In the genomic region with DNA sequence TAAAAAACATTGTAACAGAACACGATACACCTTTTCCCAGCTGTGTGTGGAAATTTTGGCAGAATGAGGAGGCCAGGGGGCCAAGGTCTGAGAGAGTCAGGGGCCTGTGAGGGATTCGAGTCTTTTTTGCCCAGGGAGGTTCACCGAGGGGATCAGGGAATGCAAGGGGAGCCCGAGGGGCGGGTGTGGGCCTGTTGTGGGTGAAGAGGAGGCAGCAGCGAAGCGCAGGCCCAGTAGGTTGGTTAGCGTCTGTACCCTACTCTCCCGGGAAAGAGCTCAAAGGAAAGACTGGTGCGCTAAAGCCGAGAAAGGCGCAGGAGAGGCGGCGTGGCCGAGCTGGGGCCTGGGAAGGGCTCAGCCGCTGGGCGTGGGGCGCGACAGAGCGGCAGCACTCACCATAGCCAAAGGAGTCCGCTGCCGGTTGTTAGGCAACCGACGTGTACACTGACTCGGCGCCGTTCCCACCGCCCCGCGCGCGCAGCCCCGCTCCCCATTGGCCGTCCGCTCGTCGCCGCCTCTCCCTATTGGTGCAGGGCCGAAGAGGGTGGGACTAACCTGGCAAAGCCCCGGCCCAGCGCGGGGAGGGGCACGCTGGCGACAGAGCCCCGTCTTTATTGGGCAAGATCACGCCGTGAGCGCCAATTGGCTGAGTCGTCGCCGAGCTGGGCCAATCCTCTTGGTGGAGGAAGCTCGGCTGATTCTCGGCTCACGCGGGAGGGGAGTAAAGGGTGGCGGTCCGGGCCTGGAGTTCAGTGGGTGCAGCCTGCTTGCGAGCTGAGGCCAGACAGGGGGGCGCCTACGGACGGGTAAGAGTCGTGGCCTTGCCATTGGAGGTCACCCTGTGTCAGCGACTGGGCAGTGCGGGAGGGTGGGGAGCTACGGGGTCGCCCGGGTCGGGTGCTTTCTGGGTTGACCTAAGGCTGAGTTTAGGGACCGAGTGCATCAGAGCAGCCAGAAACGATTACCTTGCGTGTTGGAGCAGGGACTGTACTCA, we compare ENCODE assay signal across 8 cellular contexts. TPM values are rescaled to one million over a fixed set of nuclear protein-coding genes. Genes with fewer than 3 reads are reported as not detected.
A peak's percentile ranks its signal among the peaks of the same experiment; 100 is the strongest.
DNase-seq lines count a peak whose midpoint lies in the region; ATAC-seq and TF ChIP-seq lines count a peak whose summit lies in the region.

CETN2 (minus strand) TSS at position 446 of the 994 bp plus-strand sequence; CDS start at position 399, 47 bp downstream.
NSDHL (plus strand) TSS at position 752 of the 994 bp plus-strand sequence. CDS start 15,262 bp downstream, outside the sequence.

- CTCF ChIA-PET in CD8-positive, alpha-beta T cell (lab: Charles Lee), result interaction anchor here (0.6 kb wide), 1 partner anchor 681 kb away, joined by 3 read pairs; no protein-coding TSS in a partner anchor

- H3K4me3 ChIP-seq in CD8-positive, alpha-beta T cell (ENCODE audit: low read depth, low read length), result peak within 1 kb of the TSS; percentile 85
- H3K4me3 ChIP-seq in effector memory CD4-positive, alpha-beta T cell (ENCODE audit: insufficient read depth, low read depth, low read length, poor library complexity, severe bottlenecking), result peak within 1 kb of the TSS; percentile 58

- H3K27ac Mint-ChIP-seq in CD8-positive, alpha-beta T cell, result peak within 1 kb of the TSS; percentile 91

- DNase-seq in CD8-positive, alpha-beta T cell, result peak; percentile 87 to 94 (median 91)
- DNase-seq in HS-27A (ENCODE audit: low read depth) (peak; percentile 77), NK-92 (lab: John Stamatoyannopoulos, UW; ENCODE audit: unreplicated experiment) (peak; percentile 76), lung microvascular endothelial cell (ENCODE audit: low read depth in 2 of 2) (peak; percentile 96 to 97)
- DNase-seq in activated CD8-positive, alpha-beta memory T cell treated with anti-CD3 and anti-CD28 coated beads for 24 hours, result peak; percentile 93
- peak; percentile 86 to 92 (median 91) for DNase-seq in effector memory CD4-positive, alpha-beta T cell
- peak; percentile 82 to 89 (median 84) for DNase-seq in stimulated activated CD4-positive, alpha-beta T cell treated with anti-CD3 and anti-CD28 coated beads, TNF-alpha, amount 100 ng/mL, for 48 hours (ENCODE audit: low read depth in 3 of 3)

- H3K4me3 Mint-ChIP-seq in CD8-positive, alpha-beta T cell, result peak within 1 kb of the TSS; percentile 96

- H3K27ac ChIP-seq in CD8-positive, alpha-beta T cell (ENCODE audit: low read depth, low read length), result peak within 1 kb of the TSS; percentile 88
- peak within 1 kb of the TSS; percentile 69 for H3K27ac ChIP-seq in effector memory CD4-positive, alpha-beta T cell (ENCODE audit: insufficient read depth, low read length, poor library complexity, severe bottlenecking)

- TF ChIP-seq CTCF in CD8-positive, alpha-beta T cell (IDR thresholded peaks at IDR 0.05), result no peak

- peaks cover 32% of the 10 kb centered on the region for H3K4me1 Mint-ChIP-seq in CD8-positive, alpha-beta T cell (ENCODE audit: low read depth)

- intact Hi-C loops in CD8-positive, alpha-beta T cell (cut with DNase I, micrococcal nuclease), result loop anchor here (2.0 to 10.0 kb wide), 3 partner anchors 110 to 1436 kb away; partner anchors contain the start of genes HAUS7 (in 2 of the 2) and VMA21 (in 1 of the 2)

- no peaks in the 10 kb centered on the region for H3K27me3 Mint-ChIP-seq in CD8-positive, alpha-beta T cell (ENCODE audit: low read depth)

- peaks cover 18% of the 10 kb centered on the region for H3K4me1 ChIP-seq in CD8-positive, alpha-beta T cell (ENCODE audit: insufficient read depth, low read length)
- H3K4me1 ChIP-seq in effector memory CD4-positive, alpha-beta T cell (ENCODE audit: control insufficient read depth, insufficient read depth, low read length, poor library complexity, severe bottlenecking), result peaks cover 4% of the 10 kb centered on the region

- POLR2A ChIA-PET in CD8-positive, alpha-beta T cell (lab: Charles Lee), result no interaction called here

- no peaks in the 10 kb centered on the region for H3K9me3 Mint-ChIP-seq in CD8-positive, alpha-beta T cell

- H3K27me3 ChIP-seq in CD8-positive, alpha-beta T cell (ENCODE audit: insufficient read depth, low read length), result no peaks in the 10 kb centered on the region
- H3K27me3 ChIP-seq in effector memory CD4-positive, alpha-beta T cell (replicated peaks; ENCODE audit: control insufficient read depth, insufficient read depth, low read length, poor library complexity, severe bottlenecking), result no peaks in the 10 kb centered on the region

- peak; percentile 97 for ATAC-seq in CD8-positive, alpha-beta T cell
- peak; percentile 98 for ATAC-seq in GM19467 (IDR thresholded peaks at IDR 0.05; ENCODE audit: unreplicated experiment)

- H3K36me3 ChIP-seq in CD8-positive, alpha-beta T cell (ENCODE audit: insufficient read depth, low read length), result no peaks in the 10 kb centered on the region
- no peaks in the 10 kb centered on the region for H3K36me3 ChIP-seq in effector memory CD4-positive, alpha-beta T cell (ENCODE audit: control insufficient read depth, insufficient read depth, low read length)

- H3K36me3 Mint-ChIP-seq in CD8-positive, alpha-beta T cell, result peaks cover 28% of the 10 kb centered on the region

- H3K9me3 ChIP-seq in CD8-positive, alpha-beta T cell (ENCODE audit: low read length), result no peaks in the 10 kb centered on the region
- H3K9me3 ChIP-seq in effector memory CD4-positive, alpha-beta T cell (ENCODE audit: control insufficient read depth, low read length), result no peaks in the 10 kb centered on the region

RNA-seq across cellular contexts. Expression of gene CETN2, which starts in this region (rescaled TPM):
- 1 to 10 TPM; 3.9 to 4.9 TPM for total RNA-seq in CD8-positive, alpha-beta T cell
- total RNA-seq in lung microvascular endothelial cell, result 14.6 and 15.9 TPM in 2 replicates

RNA-seq across cellular contexts. Expression of gene NSDHL, which starts in this region (rescaled TPM):
- total RNA-seq in CD8-positive, alpha-beta T cell, result 1 to 10 TPM; 3.3 to 3.6 TPM
- total RNA-seq in lung microvascular endothelial cell, result 13.7 and 14.2 TPM in 2 replicates

Comparison
In these comparisons a context has a peak if more than half of its experiments do, and no peak if none do; other contexts are left out.
1. Peak in every context shown above with its lines: DNase-seq, ATAC-seq, H3K4me3 ChIP-seq and H3K27ac ChIP-seq.